Comparison of ENCODE assay signal across 1 cellular context in genomic region chr6:153994004-153994403, GRCh38.
TF ChIP-seq lines count a peak whose summit lies in the region.

No MANE protein-coding gene starts in this region.

TF ChIP-seq in WTC11, 78 proteins besides CTCF, POLR2A, EP300 and RAD21 (continued from another document):
- no peak for TF ChIP-seq ZNF425 (CRISPR knock-in tag; conservative IDR thresholded peaks at IDR 0.05)
- TF ChIP-seq ZNF671 (CRISPR knock-in tag; IDR thresholded peaks at IDR 0.05) = no peak
- TF ChIP-seq SMAD3 (CRISPR knock-in tag; IDR thresholded peaks at IDR 0.05; ENCODE audit: borderline replicate concordance) = no peak
- no peak for TF ChIP-seq PRDM15 (CRISPR knock-in tag; IDR thresholded peaks at IDR 0.05)
- TF ChIP-seq GRHL2 (CRISPR knock-in tag; IDR thresholded peaks at IDR 0.05; ENCODE audit: insufficient replicate concordance, severe bottlenecking) = no peak
- no peak for TF ChIP-seq CDX4 (CRISPR knock-in tag; IDR thresholded peaks at IDR 0.05; ENCODE audit: borderline replicate concordance)
- TF ChIP-seq, protein P1, sequence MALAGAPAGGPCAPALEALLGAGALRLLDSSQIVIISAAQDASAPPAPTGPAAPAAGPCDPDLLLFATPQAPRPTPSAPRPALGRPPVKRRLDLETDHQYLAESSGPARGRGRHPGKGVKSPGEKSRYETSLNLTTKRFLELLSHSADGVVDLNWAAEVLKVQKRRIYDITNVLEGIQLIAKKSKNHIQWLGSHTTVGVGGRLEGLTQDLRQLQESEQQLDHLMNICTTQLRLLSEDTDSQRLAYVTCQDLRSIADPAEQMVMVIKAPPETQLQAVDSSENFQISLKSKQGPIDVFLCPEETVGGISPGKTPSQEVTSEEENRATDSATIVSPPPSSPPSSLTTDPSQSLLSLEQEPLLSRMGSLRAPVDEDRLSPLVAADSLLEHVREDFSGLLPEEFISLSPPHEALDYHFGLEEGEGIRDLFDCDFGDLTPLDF (CRISPR knock-in tag; IDR thresholded peaks at IDR 0.05) = no peak
- TF ChIP-seq ZSCAN18 (CRISPR knock-in tag; IDR thresholded peaks at IDR 0.05) = no peak
